16 cellular contexts compared by ENCODE assay signal in the genomic region with DNA sequence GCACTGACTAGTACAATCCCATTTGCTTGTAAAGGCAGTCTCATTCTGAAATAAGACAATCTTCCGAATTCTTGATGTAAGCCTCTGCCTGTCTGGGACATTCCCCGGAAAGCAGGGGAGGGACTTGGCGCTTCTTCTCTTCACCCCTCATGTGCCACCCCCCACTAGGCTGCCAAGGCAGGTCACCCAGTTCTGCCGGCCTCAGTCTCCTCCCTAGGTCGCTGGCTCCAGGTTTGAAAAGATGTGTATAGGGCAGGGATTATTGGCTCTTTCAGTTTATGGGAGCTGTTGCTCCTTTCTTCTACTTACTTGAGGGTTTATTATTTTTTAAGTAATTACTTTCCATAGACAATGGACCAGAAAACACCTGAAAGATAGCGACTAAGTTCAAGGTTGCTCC.
DNase-seq lines count a peak whose midpoint lies in the region; TF ChIP-seq lines count a peak whose summit lies in the region.
"Had no signal": no experiment of that assay in that cellular context is flagged by ENCODE, and none has a peak within 500 bp of the region (broad histone marks: within the 10 kb centered on the region; RNA-seq: fewer than 3 reads in every experiment).

No MANE protein-coding gene starts in this region.

- 0 out of 2 replicates have a peak overlapping the region, but pooled peaks have one; percentile 21 for H2AFZ ChIP-seq in GM23248

- no peak overlapping the region for H3K4me2 ChIP-seq in GM23248 (ENCODE audit: unreplicated experiment)
- H3K4me2 ChIP-seq: BLaER1 had no signal

- no peak overlapping the region for H3K4me3 ChIP-seq in GM23248
- no peak overlapping the region for H3K4me3 ChIP-seq in coronary artery
- no peak overlapping the region for H3K4me3 ChIP-seq in prostate gland
- H3K4me3 ChIP-seq in tibial artery, result no peak overlapping the region
- H3K4me3 ChIP-seq: BLaER1, GM12878 had no signal

- H3K27ac ChIP-seq in GM23248 (no peak overlapping the region), coronary artery (no peak overlapping the region), prostate gland (no peak overlapping the region), tibial artery (no peak overlapping the region)
- H3K27ac ChIP-seq: BLaER1 had no signal

- TF ChIP-seq CTCF in coronary artery (IDR thresholded peaks at IDR 0.05) (no peak), prostate gland (IDR thresholded peaks at IDR 0.05) (no peak), tibial artery (IDR thresholded peaks at IDR 0.05) (no peak)

- no peaks in the 10 kb centered on the region for H3K9me2 ChIP-seq in GM23248 (ENCODE audit: insufficient read depth)

- H4K20me1 ChIP-seq in GM23248 (ENCODE audit: insufficient read depth), result no peaks in the 10 kb centered on the region
- H4K20me1 ChIP-seq: BLaER1 had no signal

- intact Hi-C loops in prostate gland (cut with DNase I) (loop anchor here (5.0 kb wide), 1 partner anchor 357 kb away; no protein-coding TSS in a partner anchor), tibial artery (cut with DNase I; ENCODE audit: low total_unique reads) (no loop called here)

- H3K4me1 ChIP-seq in GM23248 (ENCODE audit: insufficient read depth) (no peaks in the 10 kb centered on the region), prostate gland (replicated peaks) (no peaks in the 10 kb centered on the region), tibial artery (no peaks in the 10 kb centered on the region)
- H3K4me1 ChIP-seq: BLaER1 had no signal

- no peaks in the 10 kb centered on the region for H3K79me2 ChIP-seq in GM23248 (ENCODE audit: insufficient read depth)

- in situ Hi-C loops in GM23248 (cut with MboI), result no loop called here

- no peaks in the 10 kb centered on the region for H3F3A ChIP-seq in GM23248 (ENCODE audit: insufficient read depth)

- TF ChIP-seq POLR2A in prostate gland (IDR thresholded peaks at IDR 0.05), result no peak

- DNase-seq in AG20443 (ENCODE audit: low spot score), result peak; percentile 5
- DNase-seq in GM23248, result no peak
- peak; percentile 29 for DNase-seq in coronary artery (ENCODE audit: low spot score)
- peak; percentile 2 for DNase-seq in prostate gland (ENCODE audit: low spot score)
- no peak for DNase-seq in tibial artery
- DNase-seq in HUDEP-2 (lab: John Stamatoyannopoulos, UW; ENCODE audit: unreplicated experiment in 76 of 76), result no peak
- DNase-seq: CD4-positive, alpha-beta T cell; CD8-positive, alpha-beta memory T cell; DMS 273 treated with DMSO at 0.1 percent for 48 hours; DMS79; EL; GDM1; GOT3; HCEC 1CT had no signal

- no peaks in the 10 kb centered on the region for H3K36me3 ChIP-seq in GM23248 (ENCODE audit: low read depth)
- H3K36me3 ChIP-seq in prostate gland, result no peaks in the 10 kb centered on the region
- no peaks in the 10 kb centered on the region for H3K36me3 ChIP-seq in tibial artery
- H3K36me3 ChIP-seq: BLaER1 had no signal

- WGBS in GM23248 (ENCODE audit: low coverage in 1 of 2, low lambda C conversion rate in 2 of 2, missing lambda C conversion rate in 2 of 2), 2 experiments, result 41 to 49% methylated on average over 6 of the region's 6 CpGs
- 72% methylated on average over 6 of the region's 6 CpGs for WGBS in prostate gland

- H3K9me3 ChIP-seq in GM23248 (ENCODE audit: low read depth) (no peaks in the 10 kb centered on the region), prostate gland (no peaks in the 10 kb centered on the region), tibial artery (no peaks in the 10 kb centered on the region)
- H3K9me3 ChIP-seq: BLaER1 had no signal

- no peak overlapping the region for H3K9ac ChIP-seq in GM23248
- H3K9ac ChIP-seq: BLaER1 had no signal

- no peaks in the 10 kb centered on the region for H3K27me3 ChIP-seq in GM23248 (replicated peaks; ENCODE audit: insufficient read depth)
- H3K27me3 ChIP-seq in prostate gland (replicated peaks; ENCODE audit: insufficient read depth), result no peaks in the 10 kb centered on the region
- H3K27me3 ChIP-seq in tibial artery, result no peaks in the 10 kb centered on the region
- H3K27me3 ChIP-seq: BLaER1 had no signal

Comparison
In these comparisons a context has a peak if more than half of its experiments do, and no peak if none do; other contexts are left out.
1. DNase-seq: peak in AG20443 (single experiment), coronary artery (single experiment) and prostate gland (single experiment); none in GM23248 (single experiment), tibial artery (0 of 2) and HUDEP-2 (0 of 76).